20 cellular contexts compared by ENCODE assay signal in the genomic region with DNA sequence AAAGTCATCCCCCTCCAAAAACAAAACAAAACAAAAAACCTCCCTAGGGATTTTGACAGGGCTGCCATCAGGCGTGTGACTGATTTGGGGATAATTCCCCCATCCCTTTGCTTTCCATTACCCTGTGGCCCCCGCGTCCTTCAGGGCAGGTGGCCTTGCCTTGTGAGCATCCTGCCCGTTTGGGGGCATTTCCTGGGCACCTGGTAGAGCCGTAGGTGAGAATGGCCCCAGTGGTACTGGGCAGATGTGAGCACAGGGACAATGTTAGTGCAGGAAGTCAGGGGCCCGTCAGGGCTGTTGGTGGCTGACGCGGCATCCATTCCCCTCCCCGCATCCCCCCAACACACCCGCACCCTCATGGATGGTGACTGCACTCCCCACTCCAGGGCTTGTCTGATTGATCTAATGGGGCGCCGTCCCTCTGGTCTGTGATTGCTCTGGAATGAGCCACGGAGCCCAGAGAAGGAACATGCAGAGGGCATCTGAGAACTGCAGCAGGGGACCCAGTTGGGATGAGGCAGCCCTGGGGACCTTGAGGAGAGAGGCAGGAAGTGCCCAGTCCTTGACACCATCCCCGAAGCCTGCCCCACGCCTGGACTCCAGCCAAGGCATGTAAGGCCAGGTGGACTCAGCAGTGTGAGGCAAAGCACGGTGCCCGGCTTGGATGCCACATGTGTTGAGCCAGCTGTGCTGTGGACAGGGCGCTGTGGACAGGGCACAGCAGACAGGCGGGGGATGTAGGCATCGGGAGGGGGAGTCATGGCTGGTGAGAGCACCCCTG. TPM values are rescaled to one million over a fixed set of nuclear protein-coding genes. Genes with fewer than 3 reads are reported as not detected.
DNase-seq lines count a peak whose midpoint lies in the region; ATAC-seq and TF ChIP-seq lines count a peak whose summit lies in the region.
"Had no signal": no experiment of that assay in that cellular context is flagged by ENCODE, and none has a peak within 500 bp of the region (broad histone marks: within the 10 kb centered on the region; RNA-seq: fewer than 3 reads in every experiment).

No MANE protein-coding gene starts in this region.

- H4K8ac ChIP-seq in trophoblast cell (ENCODE audit: low read depth, low read length): no peak overlapping the region

- H3K36me3 ChIP-seq in left ventricle myocardium inferior: no peaks in the 10 kb centered on the region
- H3K36me3 ChIP-seq in trophoblast cell (ENCODE audit: control insufficient read depth in 1 of 2, insufficient read depth in 2 of 2, low read length in 2 of 2): no peaks in the 10 kb centered on the region
- H3K36me3 ChIP-seq in aorta (ENCODE audit: control insufficient read depth in 1 of 2, insufficient read depth in 2 of 2, low read length in 1 of 2): no peaks in the 10 kb centered on the region

- no peak overlapping the region for H2BK120ac ChIP-seq in trophoblast cell (ENCODE audit: insufficient read depth, low read length, poor library complexity)

- peak overlapping the region; percentile 3 for H2AFZ ChIP-seq in trophoblast cell (ENCODE audit: insufficient read depth, low read length, poor library complexity)

- no peak overlapping the region for H4K12ac ChIP-seq in trophoblast cell (ENCODE audit: low read depth, low read length)

- no peak for TF ChIP-seq CTCF in left ventricle myocardium inferior (IDR thresholded peaks at IDR 0.05; ENCODE audit: borderline replicate concordance)

- intact Hi-C loops in Right ventricle myocardium inferior (cut with DNase I): loop anchor here (5.0 kb wide), 3 partner anchors 34 to 49 kb away; no protein-coding TSS in a partner anchor
- intact Hi-C loops in left ventricle myocardium superior (cut with micrococcal nuclease): no loop called here
- intact Hi-C loops in left ventricle myocardium inferior (cut with micrococcal nuclease): no loop called here
- intact Hi-C loops in aorta (cut with DNase I): no loop called here

- H3K18ac ChIP-seq in trophoblast cell (ENCODE audit: low read length): no peak overlapping the region

- no peak overlapping the region for H3K4ac ChIP-seq in trophoblast cell (ENCODE audit: low read depth, low read length)

- H3K4me3 ChIP-seq in left ventricle myocardium inferior (peak overlapping the region; percentile 65), trophoblast cell (ENCODE audit: low read depth, low read length) (no peak overlapping the region), aorta (ENCODE audit: low read length in 2 of 2) (no peak overlapping the region)

- WGBS in trophoblast cell (ENCODE audit: extremely low coverage, insufficient coverage, insufficient read length): no CpG with 5 or more reads among the region's 20 CpGs
- 71% methylated on average over 20 of the region's 20 CpGs for WGBS in aorta, 2 donors

- DNase-seq in Right ventricle myocardium inferior (ENCODE audit: missing footprints): peak; percentile 73
- DNase-seq in left ventricle myocardium superior: no peak
- no peak for DNase-seq in left ventricle myocardium inferior
- no peak for DNase-seq in trophoblast cell
- DNase-seq in aorta: peak in 1 of 2 donors; percentile 75
- DNase-seq in OCI-M1 (lab: John Stamatoyannopoulos, UW): no peak
- no peak for DNase-seq in NCI-H146 treated with DMSO at 0.1 percent for 48 hours (lab: John Stamatoyannopoulos, UW; ENCODE audit: unreplicated experiment)
- DNase-seq: effector memory CD4-positive, alpha-beta T cell; Kasumi-1; naive thymus-derived CD8-positive, alpha-beta T cell; NCI-H187 treated with DMSO at 0.1 percent for 48 hours; NCI-H774; SIG-M5; stimulated activated naive CD4-positive, alpha-beta T cell treated with Interleukin-2 at 50 U/mL for 16 hours; T1000 had no signal

- no peak overlapping the region for H2AK5ac ChIP-seq in trophoblast cell (ENCODE audit: low read length)

- ATAC-seq in Right ventricle myocardium inferior: no peak
- no peak for ATAC-seq in left ventricle myocardium superior
- peak; percentile 6 for ATAC-seq in aorta (ENCODE audit: low FRiP score)
- ATAC-seq in HG02678 (IDR thresholded peaks at IDR 0.05; ENCODE audit: unreplicated experiment): no peak
- ATAC-seq: HCT116; naive thymus-derived CD8-positive, alpha-beta T cell had no signal

- H3K23ac ChIP-seq in trophoblast cell (ENCODE audit: low read length): no peak overlapping the region

- H2BK12ac ChIP-seq in trophoblast cell (ENCODE audit: low read length): no peak overlapping the region

- H3K14ac ChIP-seq in trophoblast cell (ENCODE audit: low read length): no peak overlapping the region

- H2BK5ac ChIP-seq in trophoblast cell (ENCODE audit: low read depth, low read length, poor library complexity): no peak overlapping the region

- no peak overlapping the region for H4K91ac ChIP-seq in trophoblast cell (ENCODE audit: low read depth, low read length)

- peaks cover 9% of the 10 kb centered on the region for H3K79me1 ChIP-seq in trophoblast cell (ENCODE audit: low read length)

- H3K9ac ChIP-seq in trophoblast cell (ENCODE audit: low read length): no peak overlapping the region

- H3K27ac ChIP-seq in left ventricle myocardium inferior (replicated peaks) (peak overlapping the region; percentile 91), trophoblast cell (ENCODE audit: low read depth, low read length) (no peak overlapping the region), aorta (ENCODE audit: low read depth in 1 of 2, low read length in 2 of 2) (no peak overlapping the region)
- H3K27ac ChIP-seq: HL-60 had no signal

- H3K4me1 ChIP-seq in left ventricle myocardium inferior (peaks cover 41% of the 10 kb centered on the region), trophoblast cell (ENCODE audit: control insufficient read depth in 1 of 2, insufficient read depth in 2 of 2, low read length in 2 of 2) (peaks cover 10 to 14% of the 10 kb centered on the region in 2 experiments), aorta (ENCODE audit: control insufficient read depth in 1 of 2, insufficient read depth in 2 of 2, low read length in 2 of 2) (no peaks in the 10 kb centered on the region)

- H3K27me3 ChIP-seq in left ventricle myocardium inferior (ENCODE audit: low read depth): no peaks in the 10 kb centered on the region
- H3K27me3 ChIP-seq in trophoblast cell (ENCODE audit: insufficient read depth, low read length): no peaks in the 10 kb centered on the region
- H3K27me3 ChIP-seq in aorta (ENCODE audit: control insufficient read depth in 1 of 2, insufficient read depth in 2 of 2, low read length in 1 of 2): no peaks in the 10 kb centered on the region

- no peaks in the 10 kb centered on the region for H3K79me2 ChIP-seq in trophoblast cell (ENCODE audit: control insufficient read depth, insufficient read depth, low read length, poor library complexity)

- no peaks in the 10 kb centered on the region for H3K9me3 ChIP-seq in left ventricle myocardium inferior (replicated peaks)
- peaks cover 4% of the 10 kb centered on the region for H3K9me3 ChIP-seq in trophoblast cell (ENCODE audit: insufficient read depth, low read depth, low read length)
- H3K9me3 ChIP-seq in aorta (ENCODE audit: control insufficient read depth, low read length): no peaks in the 10 kb centered on the region

- no peak overlapping the region for H3K4me2 ChIP-seq in trophoblast cell (ENCODE audit: low read length)

RNA-seq across cellular contexts. Expression of a gene that starts 27.4 kb away (rescaled TPM):
- total RNA-seq in Right ventricle myocardium inferior (not detected), left ventricle myocardium superior (not detected), left ventricle myocardium inferior (not detected), aorta (not detected)
- polyA plus RNA-seq in trophoblast cell (2013): 0.12 and 0.14 TPM in 2 replicates
- not detected for polyA plus RNA-seq in aorta
- total RNA-seq: activated T-helper 2 cell treated with anti-CD3 and anti-CD28 coated beads, Interferon-gamma antibody, Interleukin-2, Interleukin-4, amounts not matched to agents 10 μg/mL and 5 μg/mL and 100 μg/mL, durations not matched to agents 14 hours and 24 hours and 36 hours; frontal cortex; naive thymus-derived CD8-positive, alpha-beta T cell had no signal
- polyA plus RNA-seq: naive thymus-derived CD8-positive, alpha-beta T cell had no signal

RNA-seq across cellular contexts. Expression of a gene that starts 38.5 kb away (rescaled TPM):
- total RNA-seq in Right ventricle myocardium inferior (1.5 TPM), left ventricle myocardium superior (1.7 TPM), left ventricle myocardium inferior (2.3 TPM), aorta (1 to 10 TPM; 1.4 to 3.3 TPM)
- 0.04 and 0.05 TPM in 2 replicates for polyA plus RNA-seq in trophoblast cell (2013)
- polyA plus RNA-seq in aorta: 1 to 10 TPM in 1 of 2 donors, under 1 TPM in 1; 0.43 to 1.8 TPM
- total RNA-seq: frontal cortex; naive thymus-derived CD8-positive, alpha-beta T cell had no signal
- polyA plus RNA-seq: naive thymus-derived CD8-positive, alpha-beta T cell had no signal
